Comparison of ENCODE assay signal across 8 cellular contexts in the genomic region with DNA sequence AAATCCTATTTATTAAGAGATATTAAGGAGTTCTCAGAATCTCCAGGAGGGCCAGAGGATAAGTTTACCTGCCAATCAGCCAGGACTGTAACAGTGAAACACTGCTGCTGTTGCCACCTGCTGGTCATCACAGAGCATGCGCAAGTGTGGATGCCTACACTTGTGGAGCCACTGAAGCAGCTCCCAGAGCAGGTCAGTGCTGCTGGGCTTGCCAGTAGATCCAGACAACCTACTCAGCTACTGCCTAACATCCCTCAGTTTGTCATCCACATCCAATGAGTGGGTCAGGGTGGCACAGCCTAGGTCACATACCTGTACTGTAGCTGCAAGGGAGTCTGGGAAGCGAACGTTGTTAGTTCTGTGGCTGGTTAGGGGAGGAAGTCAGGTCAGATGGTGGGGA. TPM values are rescaled to one million over a fixed set of nuclear protein-coding genes. Genes with fewer than 3 reads are reported as not detected.
A peak's percentile ranks its signal among the peaks of the same experiment; 100 is the strongest.
DNase-seq lines count a peak whose midpoint lies in the region; ATAC-seq, FAIRE-seq and TF ChIP-seq lines count a peak whose summit lies in the region.

No MANE protein-coding gene starts in this region.

- CTCF ChIA-PET in AG04449 (lab: Yijun Ruan, JAX): interaction anchor here (0.6 to 7.5 kb wide), 17 partner anchors 9 to 402 kb away, joined by 3 to 109 read pairs (median 5); no protein-coding TSS in a partner anchor

- no peak for FAIRE-seq in RCC 7860 (lab: Jason Lieb, UNC)

- no peaks in the 10 kb centered on the region for H3K36me3 Mint-ChIP-seq in activated T-helper 2 cell treated with anti-CD3 and anti-CD28 coated beads, Interferon-gamma antibody, Interleukin-2, Interleukin-4, amounts not matched to agents 10 μg/mL and 5 μg/mL and 100 μg/mL, durations not matched to agents 14 hours and 24 hours and 36 hours (ENCODE audit: low read depth)

- H3K36me3 ChIP-seq in heart right ventricle: no peaks in the 10 kb centered on the region

- no peak overlapping the region for H3K27ac Mint-ChIP-seq in activated T-helper 2 cell treated with anti-CD3 and anti-CD28 coated beads, Interferon-gamma antibody, Interleukin-2, Interleukin-4, amounts not matched to agents 10 μg/mL and 5 μg/mL and 100 μg/mL, durations not matched to agents 14 hours and 24 hours and 36 hours

- 92 to 97% methylated on average over 3 of the region's 3 CpGs for WGBS in heart right ventricle, 2 donors

- ATAC-seq in GM18861 (IDR thresholded peaks at IDR 0.05; ENCODE audit: unreplicated experiment) (peak; percentile 92), HG03066 (IDR thresholded peaks at IDR 0.05; ENCODE audit: low read depth, unreplicated experiment) (peak; percentile 50), heart right ventricle (peak in 2 of 8 donors; percentile 37 to 47)

- H3K4me1 Mint-ChIP-seq in activated T-helper 2 cell treated with anti-CD3 and anti-CD28 coated beads, Interferon-gamma antibody, Interleukin-2, Interleukin-4, amounts not matched to agents 10 μg/mL and 5 μg/mL and 100 μg/mL, durations not matched to agents 14 hours and 24 hours and 36 hours (ENCODE audit: low read depth): peaks cover 22% of the 10 kb centered on the region

- no peak overlapping the region for H3K4me3 Mint-ChIP-seq in activated T-helper 2 cell treated with anti-CD3 and anti-CD28 coated beads, Interferon-gamma antibody, Interleukin-2, Interleukin-4, amounts not matched to agents 10 μg/mL and 5 μg/mL and 100 μg/mL, durations not matched to agents 14 hours and 24 hours and 36 hours (ENCODE audit: low read depth)

- no peaks in the 10 kb centered on the region for H3K9me3 Mint-ChIP-seq in activated T-helper 2 cell treated with anti-CD3 and anti-CD28 coated beads, Interferon-gamma antibody, Interleukin-2, Interleukin-4, amounts not matched to agents 10 μg/mL and 5 μg/mL and 100 μg/mL, durations not matched to agents 14 hours and 24 hours and 36 hours

- DNase-seq in AG04449 (ENCODE audit: low read depth, low spot score) (no peak), RCC 7860 (ENCODE audit: low spot score) (peak; percentile 8), heart right ventricle (peak in 1 of 2 donors; percentile 22), GOT3 (lab: John Stamatoyannopoulos, UW) (no peak)
- peak; percentile 42 for DNase-seq in activated T-helper 2 cell treated with anti-CD3 and anti-CD28 coated beads, Interferon-gamma antibody, Interleukin-2, Interleukin-4, amounts not matched to agents 10 μg/mL and 5 μg/mL and 100 μg/mL, durations not matched to agents 14 hours and 24 hours and 36 hours (ENCODE audit: low spot score)
- DNase-seq in stimulated activated CD4-positive, alpha-beta T cell treated with anti-CD3 and anti-CD28 coated beads, Interleukin-1b, Interleukin-23, amount 100 ng/mL, for 48 hours: peak; percentile 61

- H3K4me3 ChIP-seq in AG04449 (ENCODE audit: low read depth, low read length) (no peak overlapping the region), heart right ventricle (no peak overlapping the region)

- TF ChIP-seq CTCF in AG04449 (IDR thresholded peaks at IDR 0.05; ENCODE audit: insufficient read depth, low read length, missing control alignments): peak; percentile 80
- TF ChIP-seq CTCF in heart right ventricle (IDR thresholded peaks at IDR 0.05): peak; percentile 12 to 66 (median 53)

- intact Hi-C loops in activated T-helper 2 cell treated with anti-CD3 and anti-CD28 coated beads, Interferon-gamma antibody, Interleukin-2, Interleukin-4, amounts not matched to agents 10 μg/mL and 5 μg/mL and 100 μg/mL, durations not matched to agents 14 hours and 24 hours and 36 hours (cut with micrococcal nuclease): loop anchor here (1.0 to 2.0 kb wide), 2 partner anchors 88 to 401 kb away; no protein-coding TSS in a partner anchor
- intact Hi-C loops in heart right ventricle (cut with DNase I): loop anchor here in 7 of 10 donors (5.0 to 10.0 kb wide), 4 partner anchors 55 to 403 kb away; no protein-coding TSS in a partner anchor

- no peak overlapping the region for H3K27ac ChIP-seq in heart right ventricle

- no peaks in the 10 kb centered on the region for H3K27me3 ChIP-seq in heart right ventricle

- H3K9me3 ChIP-seq in heart right ventricle: peaks cover 0 to 6% (median 0%) of the 10 kb centered on the region in 11 donors

- POLR2A ChIA-PET in AG04449 (lab: Yijun Ruan, JAX): no interaction called here

- H3K4me1 ChIP-seq in heart right ventricle: peaks cover 0 to 67% (median 13%) of the 10 kb centered on the region in 9 donors

- peaks cover 13% of the 10 kb centered on the region for H3K27me3 Mint-ChIP-seq in activated T-helper 2 cell treated with anti-CD3 and anti-CD28 coated beads, Interferon-gamma antibody, Interleukin-2, Interleukin-4, amounts not matched to agents 10 μg/mL and 5 μg/mL and 100 μg/mL, durations not matched to agents 14 hours and 24 hours and 36 hours (ENCODE audit: low read depth)

RNA-seq across cellular contexts. Expression of a gene that starts 18.3 kb away (rescaled TPM):
- total RNA-seq in activated T-helper 2 cell treated with anti-CD3 and anti-CD28 coated beads, Interferon-gamma antibody, Interleukin-2, Interleukin-4, amounts not matched to agents 10 μg/mL and 5 μg/mL and 100 μg/mL, durations not matched to agents 14 hours and 24 hours and 36 hours: 1.5 and 2.4 TPM in 2 replicates
- total RNA-seq in heart right ventricle: 10 to 100 TPM; 35.5 to 97.4 (median 75.5) TPM
- polyA plus RNA-seq in heart right ventricle: 10 to 100 TPM in 1 of 2 donors, 1 to 10 TPM in 1; 5.0 to 14.9 TPM

Comparison
In these comparisons a context has a peak if more than half of its experiments do, and no peak if none do; other contexts are left out.
1. DNase-seq: peak in RCC 7860 (single experiment), activated T-helper 2 cell treated with anti-CD3 and anti-CD28 coated beads, Interferon-gamma antibody, Interleukin-2, Interleukin-4, amounts not matched to agents 10 μg/mL and 5 μg/mL and 100 μg/mL, durations not matched to agents 14 hours and 24 hours and 36 hours (single experiment) and stimulated activated CD4-positive, alpha-beta T cell treated with anti-CD3 and anti-CD28 coated beads, Interleukin-1b, Interleukin-23, amount 100 ng/mL, for 48 hours (single experiment); none in AG04449 (single experiment) and GOT3 (single experiment).
2. RNA of a gene that starts 18.3 kb away (total RNA-seq): 35.5 to 97.4 TPM in heart right ventricle; 1.5 to 2.4 TPM in activated T-helper 2 cell treated with anti-CD3 and anti-CD28 coated beads, Interferon-gamma antibody, Interleukin-2, Interleukin-4, amounts not matched to agents 10 μg/mL and 5 μg/mL and 100 μg/mL, durations not matched to agents 14 hours and 24 hours and 36 hours; every median in the first group is over 10 times any median in the second.